Comparison of ENCODE assay signal across 9 cellular contexts in genomic region chr3:194397757-194398312, GRCh38. TPM values are rescaled to one million over a fixed set of nuclear protein-coding genes. Genes with fewer than 3 reads are reported as not detected.
DNase-seq lines count a peak whose midpoint lies in the region; ATAC-seq and TF ChIP-seq lines count a peak whose summit lies in the region.
"Had no signal": no experiment of that assay in that cellular context is flagged by ENCODE, and none has a peak within 500 bp of the region (broad histone marks: within the 10 kb centered on the region; RNA-seq: fewer than 3 reads in every experiment).

No MANE protein-coding gene starts in this region.

- no peaks in the 10 kb centered on the region for H3K36me3 ChIP-seq in lower lobe of right lung
- no peaks in the 10 kb centered on the region for H3K36me3 ChIP-seq in vagina

- no peaks in the 10 kb centered on the region for H3K9me3 ChIP-seq in lower lobe of right lung
- no peaks in the 10 kb centered on the region for H3K9me3 ChIP-seq in vagina

- in situ Hi-C loops in astrocyte of the cerebellum (cut with HindIII; ENCODE audit: low sequenced_read_pairs), result no loop called here

- TF ChIP-seq CTCF in astrocyte of the cerebellum (IDR thresholded peaks at IDR 0.05; ENCODE audit: low read depth, low read length, missing control alignments) (no peak), lower lobe of right lung (IDR thresholded peaks at IDR 0.05) (no peak), vagina (IDR thresholded peaks at IDR 0.05) (no peak)

- intact Hi-C loops in lower lobe of right lung (cut with DNase I), result loop anchor here (10.0 kb wide), 1 partner anchor 53 kb away; no protein-coding TSS in a partner anchor
- intact Hi-C loops in vagina (cut with DNase I), result no loop called here

- ATAC-seq in lower lobe of right lung, result peak; percentile 27 to 44
- no peak for ATAC-seq in GM18861 (IDR thresholded peaks at IDR 0.05; ENCODE audit: unreplicated experiment)

- H3K4me3 ChIP-seq in astrocyte of the cerebellum (ENCODE audit: low read depth, low read length), result peak overlapping the region; percentile 21
- peak overlapping the region; percentile 39 for H3K4me3 ChIP-seq in lower lobe of right lung
- peak overlapping the region; percentile 16 to 42 for H3K4me3 ChIP-seq in vagina

- TF ChIP-seq POLR2A in vagina (IDR thresholded peaks at IDR 0.05), result no peak

- DNase-seq in stimulated activated CD4-positive, alpha-beta T cell treated with anti-CD3 and anti-CD28 coated beads, Interleukin-12 subunit alpha, Interleukin-12 subunit beta, amount 100 ng/mL, for 4 hours, result peak; percentile 25
- no peak for DNase-seq in stimulated activated CD4-positive, alpha-beta T cell treated with anti-CD3 and anti-CD28 coated beads, Interleukin-2, amount 100 ng/mL, for 48 hours
- DNase-seq in astrocyte of the cerebellum (ENCODE audit: low read depth), result no peak
- DNase-seq in lower lobe of right lung, result no peak
- DNase-seq in vagina (ENCODE audit: extremely low spot score in 2 of 2), result no peak
- no peak for DNase-seq in NCI-H2107 (lab: John Stamatoyannopoulos, UW)
- no peak for DNase-seq in NCI-H345 treated with DMSO at 0.1 percent for 48 hours (lab: John Stamatoyannopoulos, UW; ENCODE audit: unreplicated experiment)

- H3K27me3 ChIP-seq in lower lobe of right lung (ENCODE audit: low read depth) (peaks cover 22% of the 10 kb centered on the region), vagina (no peaks in the 10 kb centered on the region)

- H3K4me1 ChIP-seq in lower lobe of right lung (peaks cover 29% of the 10 kb centered on the region), vagina (peaks cover 43% of the 10 kb centered on the region)

- H3K27ac ChIP-seq in lower lobe of right lung (no peak overlapping the region), vagina (no peak overlapping the region)
- H3K27ac ChIP-seq: epithelial cell of prostate had no signal

RNA-seq across cellular contexts. Expression of gene GP5, which starts 1.2 kb away (rescaled TPM):
- total RNA-seq in lower lobe of right lung, result 0.38 TPM
- total RNA-seq in vagina, result not detected

RNA-seq across cellular contexts. Expression of gene LRRC15, which starts 28.3 kb away (rescaled TPM):
- total RNA-seq in lower lobe of right lung, result 0.24 TPM
- not detected for total RNA-seq in vagina

RNA-seq across cellular contexts. Expression of gene CPN2, which starts 46.7 kb away (rescaled TPM):
- total RNA-seq in lower lobe of right lung, result not detected
- not detected for total RNA-seq in vagina
